1 cellular context compared by ENCODE assay signal in genomic region chr14:23095196-23096108, GRCh38.
TF ChIP-seq lines count a peak whose summit lies in the region.

A gene with protein sequence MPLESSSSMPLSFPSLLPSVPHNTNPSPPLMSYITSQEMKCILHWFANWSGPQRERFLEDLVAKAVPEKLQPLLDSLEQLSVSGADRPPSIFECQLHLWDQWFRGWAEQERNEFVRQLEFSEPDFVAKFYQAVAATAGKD (plus strand): TSS chr14:23095505. CDS start chr14:23097659, 2,154 bp downstream.

TF ChIP-seq in K562, 482 proteins besides CTCF, POLR2A, EP300 and RAD21 (continued from another document and continues in another):
- TF ChIP-seq GATAD2B (IDR thresholded peaks at IDR 0.05; ENCODE audit: borderline replicate concordance) = no peak
- no peak for TF ChIP-seq MCM7 (IDR thresholded peaks at IDR 0.05)
- TF ChIP-seq ZNF24 (IDR thresholded peaks at IDR 0.05) = 0 out of 2 replicates have a peak, but pooled peaks have one; percentile 26
- peak in 1 of 2 experiments; percentile 44; a peak in 1 of 4 replicates for TF ChIP-seq RCOR1 (IDR thresholded peaks at IDR 0.05; ENCODE audit: borderline replicate concordance in 1 of 2, low read depth in 2 of 2, low read length in 2 of 2)
- peak; percentile 72 for TF ChIP-seq TAF1 (IDR thresholded peaks at IDR 0.05; ENCODE audit: control insufficient read depth, extremely low read depth, insufficient read depth, low read length, severe bottlenecking)
- TF ChIP-seq PTBP1 (IDR thresholded peaks at IDR 0.05; ENCODE audit: low read depth, low read length) = no peak
- TF ChIP-seq CHD2 (IDR thresholded peaks at IDR 0.05; ENCODE audit: low read depth, low read length) = no peak
- peak; percentile 68; the same call in 1 of the 2 replicates for TF ChIP-seq GABPB1 (CRISPR knock-in tag; IDR thresholded peaks at IDR 0.05)
- TF ChIP-seq STAG1 (CRISPR knock-in tag; IDR thresholded peaks at IDR 0.05; ENCODE audit: borderline replicate concordance) = no peak
- TF ChIP-seq, protein P1, sequence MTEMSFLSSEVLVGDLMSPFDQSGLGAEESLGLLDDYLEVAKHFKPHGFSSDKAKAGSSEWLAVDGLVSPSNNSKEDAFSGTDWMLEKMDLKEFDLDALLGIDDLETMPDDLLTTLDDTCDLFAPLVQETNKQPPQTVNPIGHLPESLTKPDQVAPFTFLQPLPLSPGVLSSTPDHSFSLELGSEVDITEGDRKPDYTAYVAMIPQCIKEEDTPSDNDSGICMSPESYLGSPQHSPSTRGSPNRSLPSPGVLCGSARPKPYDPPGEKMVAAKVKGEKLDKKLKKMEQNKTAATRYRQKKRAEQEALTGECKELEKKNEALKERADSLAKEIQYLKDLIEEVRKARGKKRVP (CRISPR knock-in tag; IDR thresholded peaks at IDR 0.05) = 0 out of 2 replicates have a peak, but pooled peaks have one; percentile 4
- no peak; the same call in 1 of the 2 replicates for TF ChIP-seq NCOA1 (IDR thresholded peaks at IDR 0.05; ENCODE audit: low read depth)
- TF ChIP-seq, protein P2, sequence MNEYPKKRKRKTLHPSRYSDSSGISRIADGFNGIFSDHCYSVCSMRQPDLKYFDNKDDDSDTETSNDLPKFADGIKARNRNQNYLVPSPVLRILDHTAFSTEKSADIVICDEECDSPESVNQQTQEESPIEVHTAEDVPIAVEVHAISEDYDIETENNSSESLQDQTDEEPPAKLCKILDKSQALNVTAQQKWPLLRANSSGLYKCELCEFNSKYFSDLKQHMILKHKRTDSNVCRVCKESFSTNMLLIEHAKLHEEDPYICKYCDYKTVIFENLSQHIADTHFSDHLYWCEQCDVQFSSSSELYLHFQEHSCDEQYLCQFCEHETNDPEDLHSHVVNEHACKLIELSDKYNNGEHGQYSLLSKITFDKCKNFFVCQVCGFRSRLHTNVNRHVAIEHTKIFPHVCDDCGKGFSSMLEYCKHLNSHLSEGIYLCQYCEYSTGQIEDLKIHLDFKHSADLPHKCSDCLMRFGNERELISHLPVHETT (CRISPR knock-in tag; conservative IDR thresholded peaks at IDR 0.05 in 1 of 2, IDR thresholded peaks at IDR 0.05 in 1 of 2) = peak in 1 of 2 experiments; percentile 47; a peak in 1 of 4 replicates
- TF ChIP-seq ETS2 (tag; IDR thresholded peaks at IDR 0.05; ENCODE audit: borderline replicate concordance, poor library complexity, severe bottlenecking) = no peak
- no peak for TF ChIP-seq CBFA2T3 (IDR thresholded peaks at IDR 0.05)
- no peak for TF ChIP-seq THAP12 (CRISPR knock-in tag; IDR thresholded peaks at IDR 0.05)
- TF ChIP-seq FIP1L1 (IDR thresholded peaks at IDR 0.05; ENCODE audit: low read depth, low read length, poor library complexity, severe bottlenecking) = no peak
- TF ChIP-seq NCOA2 (IDR thresholded peaks at IDR 0.05; ENCODE audit: partially characterized antibody in 2 of 2) = no peak
- no peak for TF ChIP-seq CSDE1 (IDR thresholded peaks at IDR 0.05)
- TF ChIP-seq CEBPB (tag; IDR thresholded peaks at IDR 0.05) = no peak
- TF ChIP-seq RB1 (IDR thresholded peaks at IDR 0.05; ENCODE audit: low read depth) = peak; percentile 50
- no peak for TF ChIP-seq ZNF133 (CRISPR knock-in tag; IDR thresholded peaks at IDR 0.05)
- no peak for TF ChIP-seq CEBPG (CRISPR knock-in tag; IDR thresholded peaks at IDR 0.05)
- no peak for TF ChIP-seq CEBPG (tag; conservative IDR thresholded peaks at IDR 0.05 in 1 of 2, IDR thresholded peaks at IDR 0.05 in 1 of 2)
- TF ChIP-seq ZNF511 (CRISPR knock-in tag; IDR thresholded peaks at IDR 0.05) = no peak
- peak; percentile 34 to 45; a peak in 2 of 4 replicates for TF ChIP-seq TBL1XR1 (IDR thresholded peaks at IDR 0.05; ENCODE audit: low read length in 2 of 2)
- no peak; a peak in 1 of 4 replicates for TF ChIP-seq NONO (IDR thresholded peaks at IDR 0.05; ENCODE audit: low read depth in 2 of 2, low read length in 1 of 2)
- TF ChIP-seq ZZZ3 (IDR thresholded peaks at IDR 0.05) = peak; percentile 85; the same call in 1 of the 2 replicates
- TF ChIP-seq NUFIP1 (IDR thresholded peaks at IDR 0.05; ENCODE audit: partially characterized antibody) = no peak
- TF ChIP-seq, protein P3, sequence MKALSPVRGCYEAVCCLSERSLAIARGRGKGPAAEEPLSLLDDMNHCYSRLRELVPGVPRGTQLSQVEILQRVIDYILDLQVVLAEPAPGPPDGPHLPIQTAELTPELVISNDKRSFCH (CRISPR knock-in tag; IDR thresholded peaks at IDR 0.05) = no peak
- TF ChIP-seq, protein P3 (tag; IDR thresholded peaks at IDR 0.05) = no peak
- TF ChIP-seq ZBTB11 (CRISPR knock-in tag; IDR thresholded peaks at IDR 0.05) = no peak
- TF ChIP-seq TGIF2 (CRISPR knock-in tag; IDR thresholded peaks at IDR 0.05) = no peak
- TF ChIP-seq, protein P4, sequence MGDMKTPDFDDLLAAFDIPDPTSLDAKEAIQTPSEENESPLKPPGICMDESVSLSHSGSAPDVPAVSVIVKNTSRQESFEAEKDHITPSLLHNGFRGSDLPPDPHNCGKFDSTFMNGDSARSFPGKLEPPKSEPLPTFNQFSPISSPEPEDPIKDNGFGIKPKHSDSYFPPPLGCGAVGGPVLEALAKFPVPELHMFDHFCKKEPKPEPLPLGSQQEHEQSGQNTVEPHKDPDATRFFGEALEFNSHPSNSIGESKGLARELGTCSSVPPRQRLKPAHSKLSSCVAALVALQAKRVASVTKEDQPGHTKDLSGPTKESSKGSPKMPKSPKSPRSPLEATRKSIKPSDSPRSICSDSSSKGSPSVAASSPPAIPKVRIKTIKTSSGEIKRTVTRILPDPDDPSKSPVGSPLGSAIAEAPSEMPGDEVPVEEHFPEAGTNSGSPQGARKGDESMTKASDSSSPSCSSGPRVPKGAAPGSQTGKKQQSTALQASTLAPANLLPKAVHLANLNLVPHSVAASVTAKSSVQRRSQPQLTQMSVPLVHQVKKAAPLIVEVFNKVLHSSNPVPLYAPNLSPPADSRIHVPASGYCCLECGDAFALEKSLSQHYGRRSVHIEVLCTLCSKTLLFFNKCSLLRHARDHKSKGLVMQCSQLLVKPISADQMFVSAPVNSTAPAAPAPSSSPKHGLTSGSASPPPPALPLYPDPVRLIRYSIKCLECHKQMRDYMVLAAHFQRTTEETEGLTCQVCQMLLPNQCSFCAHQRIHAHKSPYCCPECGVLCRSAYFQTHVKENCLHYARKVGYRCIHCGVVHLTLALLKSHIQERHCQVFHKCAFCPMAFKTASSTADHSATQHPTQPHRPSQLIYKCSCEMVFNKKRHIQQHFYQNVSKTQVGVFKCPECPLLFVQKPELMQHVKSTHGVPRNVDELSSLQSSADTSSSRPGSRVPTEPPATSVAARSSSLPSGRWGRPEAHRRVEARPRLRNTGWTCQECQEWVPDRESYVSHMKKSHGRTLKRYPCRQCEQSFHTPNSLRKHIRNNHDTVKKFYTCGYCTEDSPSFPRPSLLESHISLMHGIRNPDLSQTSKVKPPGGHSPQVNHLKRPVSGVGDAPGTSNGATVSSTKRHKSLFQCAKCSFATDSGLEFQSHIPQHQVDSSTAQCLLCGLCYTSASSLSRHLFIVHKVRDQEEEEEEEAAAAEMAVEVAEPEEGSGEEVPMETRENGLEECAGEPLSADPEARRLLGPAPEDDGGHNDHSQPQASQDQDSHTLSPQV (IDR thresholded peaks at IDR 0.05) = 0 out of 2 replicates have a peak, but pooled peaks have one; percentile 31
- TF ChIP-seq ZNF197 (CRISPR knock-in tag; IDR thresholded peaks at IDR 0.05; ENCODE audit: low read depth) = no peak
- TF ChIP-seq, protein P5, sequence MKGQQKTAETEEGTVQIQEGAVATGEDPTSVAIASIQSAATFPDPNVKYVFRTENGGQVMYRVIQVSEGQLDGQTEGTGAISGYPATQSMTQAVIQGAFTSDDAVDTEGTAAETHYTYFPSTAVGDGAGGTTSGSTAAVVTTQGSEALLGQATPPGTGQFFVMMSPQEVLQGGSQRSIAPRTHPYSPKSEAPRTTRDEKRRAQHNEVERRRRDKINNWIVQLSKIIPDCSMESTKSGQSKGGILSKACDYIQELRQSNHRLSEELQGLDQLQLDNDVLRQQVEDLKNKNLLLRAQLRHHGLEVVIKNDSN (CRISPR knock-in tag; IDR thresholded peaks at IDR 0.05) = no peak
- TF ChIP-seq DIDO1 (tag; IDR thresholded peaks at IDR 0.05; ENCODE audit: low read depth) = no peak
- peak; percentile 70 for TF ChIP-seq SAP30 (IDR thresholded peaks at IDR 0.05; ENCODE audit: borderline replicate concordance, insufficient read depth, low read depth, low read length, poor library complexity, severe bottlenecking)
- no peak for TF ChIP-seq ZNF507 (tag; conservative IDR thresholded peaks at IDR 0.05)
- TF ChIP-seq SREBF1 (IDR thresholded peaks at IDR 0.05; ENCODE audit: borderline replicate concordance, low read depth, low read length) = no peak
- TF ChIP-seq EGR1 (conservative IDR thresholded peaks at IDR 0.05) = peak; percentile 96
- TF ChIP-seq ZNF830 (CRISPR knock-in tag; IDR thresholded peaks at IDR 0.05) = no peak
- TF ChIP-seq, protein P6, sequence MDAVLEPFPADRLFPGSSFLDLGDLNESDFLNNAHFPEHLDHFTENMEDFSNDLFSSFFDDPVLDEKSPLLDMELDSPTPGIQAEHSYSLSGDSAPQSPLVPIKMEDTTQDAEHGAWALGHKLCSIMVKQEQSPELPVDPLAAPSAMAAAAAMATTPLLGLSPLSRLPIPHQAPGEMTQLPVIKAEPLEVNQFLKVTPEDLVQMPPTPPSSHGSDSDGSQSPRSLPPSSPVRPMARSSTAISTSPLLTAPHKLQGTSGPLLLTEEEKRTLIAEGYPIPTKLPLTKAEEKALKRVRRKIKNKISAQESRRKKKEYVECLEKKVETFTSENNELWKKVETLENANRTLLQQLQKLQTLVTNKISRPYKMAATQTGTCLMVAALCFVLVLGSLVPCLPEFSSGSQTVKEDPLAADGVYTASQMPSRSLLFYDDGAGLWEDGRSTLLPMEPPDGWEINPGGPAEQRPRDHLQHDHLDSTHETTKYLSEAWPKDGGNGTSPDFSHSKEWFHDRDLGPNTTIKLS (IDR thresholded peaks at IDR 0.05; ENCODE audit: borderline replicate concordance, low read depth) = peak; percentile 75; the same call in 1 of the 2 replicates
- no peak for TF ChIP-seq TAF15 (IDR thresholded peaks at IDR 0.05; ENCODE audit: low read depth, low read length)
- no peak for TF ChIP-seq MAFG (tag; conservative IDR thresholded peaks at IDR 0.05)
- no peak for TF ChIP-seq PURB (CRISPR knock-in tag; IDR thresholded peaks at IDR 0.05; ENCODE audit: low read depth)
- no peak; the same call in 1 of the 2 replicates for TF ChIP-seq ZBTB12 (CRISPR knock-in tag; IDR thresholded peaks at IDR 0.05)
- no peak for TF ChIP-seq ATF1 (CRISPR knock-in tag; IDR thresholded peaks at IDR 0.05)
- peak; percentile 89 for TF ChIP-seq ATF1 (tag; IDR thresholded peaks at IDR 0.05)
- no peak for TF ChIP-seq NCOA4 (IDR thresholded peaks at IDR 0.05; ENCODE audit: partially characterized antibody)
- TF ChIP-seq NR4A1 (CRISPR knock-in tag; IDR thresholded peaks at IDR 0.05) = no peak
- TF ChIP-seq NR4A1 (tag; IDR thresholded peaks at IDR 0.05) = no peak
- TF ChIP-seq FOXK1 (CRISPR knock-in tag; IDR thresholded peaks at IDR 0.05; ENCODE audit: borderline replicate concordance) = no peak
- no peak for TF ChIP-seq ZNF589 (CRISPR knock-in tag; IDR thresholded peaks at IDR 0.05; ENCODE audit: low read depth)
- no peak for TF ChIP-seq ZNF436 (CRISPR knock-in tag; IDR thresholded peaks at IDR 0.05)
- no peak for TF ChIP-seq MECOM (CRISPR knock-in tag; IDR thresholded peaks at IDR 0.05)
